ENCODE assay signal across 9 cellular contexts in genomic region chr1:11651017-11651416, GRCh38. TPM values are rescaled to one million over a fixed set of nuclear protein-coding genes. Genes with fewer than 3 reads are reported as not detected.
DNase-seq lines count a peak whose midpoint lies in the region; ATAC-seq, FAIRE-seq and TF ChIP-seq lines count a peak whose summit lies in the region.
"Had no signal": no experiment of that assay in that cellular context is flagged by ENCODE, and none has a peak within 500 bp of the region (broad histone marks: within the 10 kb centered on the region; RNA-seq: fewer than 3 reads in every experiment).

No MANE protein-coding gene starts in this region.

- intact Hi-C loops in K562 (cut with micrococcal nuclease), result loop anchor here (2.0 kb wide), 2 partner anchors 60 to 98 kb away; no protein-coding TSS in a partner anchor
- intact Hi-C loops in natural killer cell (cut with micrococcal nuclease), result loop anchor here (2.0 to 10.0 kb wide), 2 partner anchors 14 to 154 kb away; partner anchors contain the start of genes CLCN6, FBXO6 and MTHFR
- intact Hi-C loops in Right ventricle myocardium inferior (cut with DNase I), result no loop called here

- no peak for TF ChIP-seq CTCF in KMS-11 (conservative IDR thresholded peaks at IDR 0.05; ENCODE audit: low read depth, low read length)
- no peak for TF ChIP-seq CTCF in K562 (IDR thresholded peaks at IDR 0.05 in 2 of 3, conservative IDR thresholded peaks at IDR 0.05 in 1 of 3; ENCODE audit: insufficient read depth in 2 of 3, low read depth in 1 of 3, low read length in 3 of 3)
- TF ChIP-seq CTCF in natural killer cell (IDR thresholded peaks at IDR 0.05), result no peak
- no peak for TF ChIP-seq CTCF in GM20000 (IDR thresholded peaks at IDR 0.05; ENCODE audit: extremely low read depth, missing control alignments)

- H3K36me3 ChIP-seq in BLaER1 treated with 17β-estradiol and CSF1 and Interleukin-3, amounts not matched to agents 10 nM and 100 nM, result no peaks in the 10 kb centered on the region
- no peaks in the 10 kb centered on the region for H3K36me3 ChIP-seq in KMS-11 (ENCODE audit: insufficient read depth)
- H3K36me3 ChIP-seq in K562 (ENCODE audit: control insufficient read depth, insufficient read depth, low read length), result peaks cover 2% of the 10 kb centered on the region; the same call in 1 of the 3 replicates

- no peaks in the 10 kb centered on the region for H3K9me3 Mint-ChIP-seq in natural killer cell

- in situ Hi-C loops in K562 (cut with MboI), result no loop called here

- peak overlapping the region; percentile 73 to 80 for H3K27ac Mint-ChIP-seq in natural killer cell

- no peaks in the 10 kb centered on the region for H3K9me1 ChIP-seq in K562 (ENCODE audit: control insufficient read depth, insufficient read depth, low read length)

- no TSS peak for BruUV-seq in K562 (replicated peaks; lab: Mats Ljungman, UMichigan)

- H3K27me3 ChIP-seq in BLaER1 treated with 17β-estradiol and CSF1 and Interleukin-3, amounts not matched to agents 10 nM and 100 nM, result peaks cover 20 to 63% (median 44%) of the 10 kb centered on the region in 11 experiments
- H3K27me3 ChIP-seq in KMS-11 (ENCODE audit: insufficient read depth, low read depth), result no peaks in the 10 kb centered on the region
- no peaks in the 10 kb centered on the region; a peak in 1 of 5 replicates for H3K27me3 ChIP-seq in K562 (ENCODE audit: control insufficient read depth in 2 of 2, insufficient read depth in 2 of 2, low read length in 2 of 2)

- peak overlapping the region; percentile 79 for H3K4me3 Mint-ChIP-seq in natural killer cell

- no peak for TF ChIP-seq POLR2A in K562 (conservative IDR thresholded peaks at IDR 0.05)

- H3K36me3 Mint-ChIP-seq in natural killer cell, result no peaks in the 10 kb centered on the region

- no peak overlapping the region for H3K27ac ChIP-seq in BLaER1 treated with 17β-estradiol and CSF1 and Interleukin-3, amounts not matched to agents 10 nM and 100 nM
- no peak overlapping the region for H3K27ac ChIP-seq in KMS-11
- no peak overlapping the region for H3K27ac ChIP-seq in K562 (ENCODE audit: extremely low read depth, low read depth, low read length)

- CTCF ChIA-PET in K562 (lab: Yijun Ruan, JAX; ENCODE audit: low intra/inter-chr PET ratio), result interaction anchor here (0.7 to 3.7 kb wide), 5 partner anchors 60 to 317 kb away, joined by 3 to 52 read pairs (median 12); no protein-coding TSS in a partner anchor

- no peak for TF ChIP-seq RAD21 in K562 (CRISPR knock-in tag; conservative IDR thresholded peaks at IDR 0.05 in 1 of 2, IDR thresholded peaks at IDR 0.05 in 1 of 2)

- POLR2A ChIA-PET in K562 (lab: Yijun Ruan, JAX), result interaction anchor here (0.5 to 2.2 kb wide), 12 partner anchors 13 to 339 kb away, joined by 3 to 13 read pairs (median 5); partner anchors contain the start of gene FBXO6

- H3K9ac ChIP-seq in BLaER1 treated with 17β-estradiol and CSF1 and Interleukin-3, amounts not matched to agents 10 nM and 100 nM, result peak overlapping the region in 1 of 11 experiments; percentile 0; a peak in 1 of 22 replicates
- H3K9ac ChIP-seq in KMS-11 (0 out of 2 replicates have a peak overlapping the region, but pooled peaks have one; percentile 25), K562 (ENCODE audit: insufficient read depth in 1 of 2, low read depth in 2 of 2, low read length in 2 of 2) (peak overlapping the region in 1 of 2 experiments; percentile 86; a peak in 2 of 4 replicates)

- peaks cover 0 to 14% (median 0%) of the 10 kb centered on the region in 11 experiments; a peak in 6 of 22 replicates for H4K20me1 ChIP-seq in BLaER1 treated with 17β-estradiol and CSF1 and Interleukin-3, amounts not matched to agents 10 nM and 100 nM
- no peaks in the 10 kb centered on the region for H4K20me1 ChIP-seq in KMS-11 (ENCODE audit: insufficient read depth)
- H4K20me1 ChIP-seq in K562 (replicated peaks; ENCODE audit: control insufficient read depth, insufficient read depth, low read length), result no peaks in the 10 kb centered on the region; the same call in 1 of the 2 replicates

- H3K4me3 ChIP-seq in BLaER1 treated with 17β-estradiol and CSF1 and Interleukin-3, amounts not matched to agents 10 nM and 100 nM, result no peak overlapping the region
- H3K4me3 ChIP-seq in KMS-11 (IDR thresholded peaks at IDR 0.05; ENCODE audit: insufficient read depth, low read depth, low read length) (no peak overlapping the region), K562 (no peak overlapping the region)

- peaks cover 9 to 46% (median 24%) of the 10 kb centered on the region in 10 experiments for H3K4me1 ChIP-seq in BLaER1 treated with 17β-estradiol and CSF1 and Interleukin-3, amounts not matched to agents 10 nM and 100 nM
- H3K4me1 ChIP-seq in KMS-11 (ENCODE audit: low read depth, poor library complexity, severe bottlenecking) (peaks cover 8% of the 10 kb centered on the region), K562 (replicated peaks in 1 of 2; ENCODE audit: control insufficient read depth in 2 of 2, insufficient read depth in 2 of 2, low read length in 2 of 2) (peaks cover 19 to 68% of the 10 kb centered on the region in 2 experiments; a peak in 4 of 5 replicates)

- peaks cover 9 to 41% of the 10 kb centered on the region in 2 donors for H3K4me1 Mint-ChIP-seq in natural killer cell

- ATAC-seq in K562, result no peak
- ATAC-seq in natural killer cell, result no peak
- ATAC-seq in Right ventricle myocardium inferior, result no peak
- ATAC-seq in HG02840 (IDR thresholded peaks at IDR 0.05; ENCODE audit: low FRiP score, unreplicated experiment), result no peak

- no peaks in the 10 kb centered on the region for H3K27me3 Mint-ChIP-seq in natural killer cell (ENCODE audit: low read depth in 2 of 2)

- WGBS in K562 (ENCODE audit: insufficient coverage, low coverage, missing lambda C conversion rate), result 66% methylated on average over 4 of the region's 4 CpGs

- H3K79me2 ChIP-seq in KMS-11 (ENCODE audit: insufficient read depth, low read depth) (no peaks in the 10 kb centered on the region), K562 (ENCODE audit: control insufficient read depth, insufficient read depth, low read length) (no peaks in the 10 kb centered on the region)

- H3K4me2 ChIP-seq in BLaER1 treated with 17β-estradiol and CSF1 and Interleukin-3, amounts not matched to agents 10 nM and 100 nM, result peak overlapping the region; percentile 12 to 77 (median 59); a peak in 15 of 22 replicates
- H3K4me2 ChIP-seq in KMS-11 (peak overlapping the region; percentile 85), K562 (ENCODE audit: insufficient read depth, low read length) (peak overlapping the region; percentile 76; the same call in 1 of the 2 replicates)

- H2AFZ ChIP-seq in KMS-11 (ENCODE audit: low read depth), result peak overlapping the region; percentile 89; the same call in 1 of the 2 replicates
- H2AFZ ChIP-seq in K562 (ENCODE audit: low read depth, low read length), result peak overlapping the region; percentile 86

- no peaks in the 10 kb centered on the region for H3K9me3 ChIP-seq in BLaER1 treated with 17β-estradiol and CSF1 and Interleukin-3, amounts not matched to agents 10 nM and 100 nM (replicated peaks in 1 of 11)
- H3K9me3 ChIP-seq in K562 (replicated peaks; ENCODE audit: control insufficient read depth, insufficient read depth, low read depth, low read length), result no peaks in the 10 kb centered on the region

- no peak for FAIRE-seq in K562 (lab: Jason Lieb, UNC)
- FAIRE-seq: H54 had no signal

- DNase-seq in K562 (ENCODE audit: extremely low read depth in 1 of 4, low spot score in 3 of 4) (no peak), natural killer cell (no peak), GM20000 (ENCODE audit: low spot score) (no peak), 8988T (no peak), Right ventricle myocardium inferior (ENCODE audit: missing footprints) (no peak)

- TF ChIP-seq EP300 in K562 (IDR thresholded peaks at IDR 0.05; ENCODE audit: low read length), result no peak

RNA-seq across cellular contexts. Expression of gene FBXO2, which starts 3.2 kb away (rescaled TPM):
- 0.76 and 1.9 TPM in 2 replicates for total RNA-seq in K562 (2011; cell fraction: chromatin; rRNA removed; ENCODE audit: low replicate concordance)
- 1.7 and 1.8 TPM in 2 replicates for total RNA-seq in K562 (2011; cell fraction: nucleolus; rRNA removed)
- 1.3 and 1.5 TPM in 2 replicates for total RNA-seq in K562 (2011; cell fraction: nucleoplasm; rRNA removed)
- total RNA-seq in K562 (2014; rRNA removed) (1.1 and 1.9 TPM in 2 replicates), K562 (2014; rRNA removed; fragmentation: Illumina TruSeq; extraction: Trizol) (0.16 and 0.25 TPM in 2 replicates), K562 (2015; rRNA removed; fragmentation: Illumina TruSeq; extraction: Trizol) (0.22 and 0.41 TPM in 2 replicates), K562 (2021) (1.4 and 1.7 TPM in 2 replicates), natural killer cell (1 to 10 TPM; 5.9 to 7.9 (median 6.7) TPM), Right ventricle myocardium inferior (4.2 TPM)
- polyA plus RNA-seq in K562 (2011; rRNA removed) (1.1 and 2.8 TPM in 2 replicates), K562 (2014; fragmentation: Illumina TruSeq; extraction: Trizol) (0.27 and 0.46 TPM in 2 replicates), K562 (2014; fragmentation: Nextera tagmentation; extraction: Ambion mirVana) (under 1 TPM; 0.04 to 0.27 TPM), K562 (2014; rRNA removed) (1.6 and 2.2 TPM in 2 replicates)
- 2.6 and 3.2 TPM in 2 replicates for polyA plus RNA-seq in K562 (2011; cell fraction: cytosol; rRNA removed)
- polyA plus RNA-seq in K562 (2011; cell fraction: nucleus; rRNA removed), result 4.5 and 6.3 TPM in 2 replicates
- 1.6 and 1.8 TPM in 2 replicates for polyA plus RNA-seq in K562 (2012)
- polyA minus RNA-seq in K562 (2011; rRNA and poly(A)+ RNA removed), result 0.21 and 0.48 TPM in 2 replicates
- 0.57 and 2.8 TPM in 2 replicates for polyA minus RNA-seq in K562 (2011; cell fraction: cytosol; rRNA and poly(A)+ RNA removed)
- 0.67 and 1.4 TPM in 2 replicates for polyA minus RNA-seq in K562 (2011; cell fraction: nucleus; rRNA and poly(A)+ RNA removed)

RNA-seq across cellular contexts. Expression of gene FBXO44, which starts 3.7 kb away (rescaled TPM):
- total RNA-seq in K562 (2011; cell fraction: chromatin; rRNA removed; ENCODE audit: low replicate concordance), result 25.1 and 57.8 TPM in 2 replicates
- total RNA-seq in K562 (2011; cell fraction: nucleolus; rRNA removed), result 47.5 and 48.8 TPM in 2 replicates
- 32.2 and 35.3 TPM in 2 replicates for total RNA-seq in K562 (2011; cell fraction: nucleoplasm; rRNA removed)
- total RNA-seq in K562 (2014; rRNA removed), result 11.6 and 14.7 TPM in 2 replicates
- total RNA-seq in K562 (2014; rRNA removed; fragmentation: Illumina TruSeq; extraction: Trizol), result 2.6 and 3.9 TPM in 2 replicates
- total RNA-seq in K562 (2015; rRNA removed; fragmentation: Illumina TruSeq; extraction: Trizol), result 6.1 and 6.7 TPM in 2 replicates
- total RNA-seq in K562 (2021), result 15.7 and 16.4 TPM in 2 replicates
- 8.3 and 18.1 TPM in 2 replicates for polyA plus RNA-seq in K562 (2011; rRNA removed)
- polyA plus RNA-seq in K562 (2011; cell fraction: cytosol; rRNA removed), result 18.0 and 19.5 TPM in 2 replicates
- polyA plus RNA-seq in K562 (2011; cell fraction: nucleus; rRNA removed), result 93.3 and 93.5 TPM in 2 replicates
- 11.8 and 19.7 TPM in 2 replicates for polyA plus RNA-seq in K562 (2012)
- 5.9 and 9.8 TPM in 2 replicates for polyA plus RNA-seq in K562 (2014; fragmentation: Illumina TruSeq; extraction: Trizol)
- polyA plus RNA-seq in K562 (2014; fragmentation: Nextera tagmentation; extraction: Ambion mirVana), result 1 to 10 TPM in 1 of 2 experiments, under 1 TPM in 1; 0.69 to 1.3 TPM
- 20.9 and 23.7 TPM in 2 replicates for polyA plus RNA-seq in K562 (2014; rRNA removed)
- 5.7 and 7.3 TPM in 2 replicates for polyA minus RNA-seq in K562 (2011; rRNA and poly(A)+ RNA removed)
- 3.5 and 14.7 TPM in 2 replicates for polyA minus RNA-seq in K562 (2011; cell fraction: cytosol; rRNA and poly(A)+ RNA removed)
- 29.5 and 46.7 TPM in 2 replicates for polyA minus RNA-seq in K562 (2011; cell fraction: nucleus; rRNA and poly(A)+ RNA removed)
- 10 to 100 TPM; 57.6 to 79.1 (median 69.8) TPM for total RNA-seq in natural killer cell
- 19.0 TPM for total RNA-seq in Right ventricle myocardium inferior

RNA-seq across cellular contexts. Expression of gene FBXO6, which starts 13.0 kb away (rescaled TPM):
- 3.1 and 10.3 TPM in 2 replicates for total RNA-seq in K562 (2011; cell fraction: chromatin; rRNA removed; ENCODE audit: low replicate concordance)
- total RNA-seq in K562 (2011; cell fraction: nucleolus; rRNA removed), result 13.0 and 14.1 TPM in 2 replicates
- total RNA-seq in K562 (2011; cell fraction: nucleoplasm; rRNA removed), result 7.6 and 11.3 TPM in 2 replicates
- total RNA-seq in K562 (2014; rRNA removed) (44.1 and 44.9 TPM in 2 replicates), K562 (2014; rRNA removed; fragmentation: Illumina TruSeq; extraction: Trizol) (9.6 and 15.2 TPM in 2 replicates), K562 (2015; rRNA removed; fragmentation: Illumina TruSeq; extraction: Trizol) (23.8 and 24.5 TPM in 2 replicates), K562 (2021) (23.2 and 24.9 TPM in 2 replicates), natural killer cell (10 to 100 TPM; 22.6 to 38.0 (median 28.1) TPM), Right ventricle myocardium inferior (11.8 TPM)
- polyA plus RNA-seq in K562 (2011; rRNA removed) (35.2 and 64.0 TPM in 2 replicates), K562 (2014; fragmentation: Illumina TruSeq; extraction: Trizol) (34.1 and 34.7 TPM in 2 replicates), K562 (2014; fragmentation: Nextera tagmentation; extraction: Ambion mirVana) (10 to 100 TPM; 10.6 to 16.4 TPM), K562 (2014; rRNA removed) (45.8 and 49.6 TPM in 2 replicates)
- polyA plus RNA-seq in K562 (2011; cell fraction: cytosol; rRNA removed), result 96.3 and 104 TPM in 2 replicates
- polyA plus RNA-seq in K562 (2011; cell fraction: nucleus; rRNA removed), result 14.1 and 20.6 TPM in 2 replicates
- 26.0 and 39.2 TPM in 2 replicates for polyA plus RNA-seq in K562 (2012)
- polyA minus RNA-seq in K562 (2011; rRNA and poly(A)+ RNA removed), result 15.9 and 20.2 TPM in 2 replicates
- polyA minus RNA-seq in K562 (2011; cell fraction: cytosol; rRNA and poly(A)+ RNA removed), result 14.4 and 33.6 TPM in 2 replicates
- polyA minus RNA-seq in K562 (2011; cell fraction: nucleus; rRNA and poly(A)+ RNA removed), result 6.2 and 9.4 TPM in 2 replicates

RNA-seq across cellular contexts. Expression of gene MAD2L2, which starts 29.9 kb away (rescaled TPM):
- 61.6 and 182 TPM in 2 replicates for total RNA-seq in K562 (2011; cell fraction: chromatin; rRNA removed; ENCODE audit: low replicate concordance)
- 209 and 213 TPM in 2 replicates for total RNA-seq in K562 (2011; cell fraction: nucleolus; rRNA removed)
- 129 and 143 TPM in 2 replicates for total RNA-seq in K562 (2011; cell fraction: nucleoplasm; rRNA removed)
- 286 and 326 TPM in 2 replicates for total RNA-seq in K562 (2014; rRNA removed)
- total RNA-seq in K562 (2014; rRNA removed; fragmentation: Illumina TruSeq; extraction: Trizol), result 69.7 and 100 TPM in 2 replicates
- 143 TPM in 2 replicates for total RNA-seq in K562 (2015; rRNA removed; fragmentation: Illumina TruSeq; extraction: Trizol)
- total RNA-seq in K562 (2021), result 211 and 212 TPM in 2 replicates
- polyA plus RNA-seq in K562 (2011; rRNA removed), result 138 and 190 TPM in 2 replicates
- 297 and 419 TPM in 2 replicates for polyA plus RNA-seq in K562 (2011; cell fraction: cytosol; rRNA removed)
- polyA plus RNA-seq in K562 (2011; cell fraction: nucleus; rRNA removed), result 289 and 315 TPM in 2 replicates
- 217 and 239 TPM in 2 replicates for polyA plus RNA-seq in K562 (2012)
- 185 and 189 TPM in 2 replicates for polyA plus RNA-seq in K562 (2014; fragmentation: Illumina TruSeq; extraction: Trizol)
- polyA plus RNA-seq in K562 (2014; fragmentation: Nextera tagmentation; extraction: Ambion mirVana), result 10 to 100 TPM; 12.4 to 25.9 TPM
- 270 and 279 TPM in 2 replicates for polyA plus RNA-seq in K562 (2014; rRNA removed)
- polyA minus RNA-seq in K562 (2011; rRNA and poly(A)+ RNA removed), result 95.3 and 109 TPM in 2 replicates
- 94.6 and 115 TPM in 2 replicates for polyA minus RNA-seq in K562 (2011; cell fraction: cytosol; rRNA and poly(A)+ RNA removed)
- polyA minus RNA-seq in K562 (2011; cell fraction: nucleus; rRNA and poly(A)+ RNA removed), result 71.6 and 96.6 TPM in 2 replicates
- total RNA-seq in natural killer cell, result 10 to 100 TPM; 50.6 to 66.0 (median 60.4) TPM
- total RNA-seq in Right ventricle myocardium inferior, result 20.1 TPM

RNA-seq across cellular contexts. Expression of gene DRAXIN, which starts 40.5 kb away (rescaled TPM):
- not detected in 2 replicates for total RNA-seq in K562 (2011; cell fraction: chromatin; rRNA removed; ENCODE audit: low replicate concordance)
- not detected in 2 replicates for total RNA-seq in K562 (2011; cell fraction: nucleolus; rRNA removed)
- not detected in 2 replicates for total RNA-seq in K562 (2011; cell fraction: nucleoplasm; rRNA removed)
- not detected in 2 replicates for total RNA-seq in K562 (2014; rRNA removed)
- total RNA-seq in K562 (2014; rRNA removed; fragmentation: Illumina TruSeq; extraction: Trizol), result 0.04 TPM in 1 of 2 replicates, not detected in the other
- under 0.01 TPM in 1 of 2 replicates, not detected in the other for total RNA-seq in K562 (2015; rRNA removed; fragmentation: Illumina TruSeq; extraction: Trizol)
- total RNA-seq in K562 (2021), result not detected in 2 replicates
- polyA plus RNA-seq in K562 (2011; rRNA removed), result 0.01 TPM in 1 of 2 replicates, not detected in the other
- polyA plus RNA-seq in K562 (2011; cell fraction: cytosol; rRNA removed), result 0.01 TPM in 1 of 2 replicates, not detected in the other
- polyA plus RNA-seq in K562 (2011; cell fraction: nucleus; rRNA removed), result not detected in 2 replicates
- 0.01 TPM in 2 replicates for polyA plus RNA-seq in K562 (2012)
- not detected in 2 replicates for polyA plus RNA-seq in K562 (2014; fragmentation: Illumina TruSeq; extraction: Trizol)
- under 1 TPM in 1 of 2 experiments, not detected in 1; 0.01 TPM for polyA plus RNA-seq in K562 (2014; fragmentation: Nextera tagmentation; extraction: Ambion mirVana)
- 0.01 TPM in 1 of 2 replicates, not detected in the other for polyA plus RNA-seq in K562 (2014; rRNA removed)
- polyA minus RNA-seq in K562 (2011; rRNA and poly(A)+ RNA removed), result not detected in 2 replicates
- polyA minus RNA-seq in K562 (2011; cell fraction: cytosol; rRNA and poly(A)+ RNA removed), result not detected in 2 replicates
- not detected in 2 replicates for polyA minus RNA-seq in K562 (2011; cell fraction: nucleus; rRNA and poly(A)+ RNA removed)
- total RNA-seq in natural killer cell, result 10 to 100 TPM; 10.9 to 24.9 (median 12.1) TPM
- total RNA-seq in Right ventricle myocardium inferior, result 0.03 TPM
